8 cellular contexts compared by ENCODE assay signal in genomic region chr15:28094732-28095521, GRCh38. TPM values are rescaled to one million over a fixed set of nuclear protein-coding genes. Genes with fewer than 3 reads are reported as not detected.
DNase-seq lines count a peak whose midpoint lies in the region; ATAC-seq and TF ChIP-seq lines count a peak whose summit lies in the region.

No MANE protein-coding gene starts in this region.

- H3K9me3 ChIP-seq in lung (ENCODE audit: control insufficient read depth in 2 of 2, insufficient read depth in 1 of 2, low read length in 1 of 2) (no peaks in the 10 kb centered on the region), transverse colon (peaks cover 11 to 15% of the 10 kb centered on the region in 2 donors)

- H3K4me3 ChIP-seq in choroid plexus epithelial cell (ENCODE audit: low read depth, low read length), result peak overlapping the region; percentile 54
- peak overlapping the region; percentile 28 for H3K4me3 ChIP-seq in lung
- peak overlapping the region; percentile 11 to 56 (median 32) for H3K4me3 ChIP-seq in transverse colon

- TF ChIP-seq CTCF in choroid plexus epithelial cell (conservative IDR thresholded peaks at IDR 0.05; ENCODE audit: low read depth, low read length) (no peak), lung (IDR thresholded peaks at IDR 0.05; ENCODE audit: control extremely low read depth, extremely low read depth) (no peak), transverse colon (IDR thresholded peaks at IDR 0.05) (no peak)

- H3K27ac Mint-ChIP-seq in stimulated activated naive CD8-positive, alpha-beta T cell treated with anti-CD3 and anti-CD28 coated beads, Interleukin-15, Interleukin-2, amounts not matched to agents 100 ng/mL and 50 ng/mL, for 24 hours, result no peak overlapping the region

- H3K27ac ChIP-seq in lung (ENCODE audit: low read depth in 1 of 2, low read length in 1 of 2), result peak overlapping the region; percentile 29 to 94
- H3K27ac ChIP-seq in transverse colon, result peak overlapping the region; percentile 78 to 86 (median 80)

- TF ChIP-seq EP300 in transverse colon (IDR thresholded peaks at IDR 0.05; ENCODE audit: low read depth), result no peak

- H3K4me3 Mint-ChIP-seq in stimulated activated naive CD8-positive, alpha-beta T cell treated with anti-CD3 and anti-CD28 coated beads, Interleukin-15, Interleukin-2, amounts not matched to agents 100 ng/mL and 50 ng/mL, for 24 hours, result peak overlapping the region; percentile 80

- 3 to 4% methylated on average over 51 to 76 of the region's 76 CpGs for WGBS in lung, 2 donors
- 3 to 4% methylated on average over 14 to 39 of the region's 76 CpGs for whole genome bisulfite sequencing in transverse colon (ENCODE audit: low coverage in 1 of 2), 2 donors

- peaks cover 15% of the 10 kb centered on the region for H3K9me3 Mint-ChIP-seq in stimulated activated naive CD8-positive, alpha-beta T cell treated with anti-CD3 and anti-CD28 coated beads, Interleukin-15, Interleukin-2, amounts not matched to agents 100 ng/mL and 50 ng/mL, for 24 hours

- peaks cover 76% of the 10 kb centered on the region for H3K27me3 Mint-ChIP-seq in stimulated activated naive CD8-positive, alpha-beta T cell treated with anti-CD3 and anti-CD28 coated beads, Interleukin-15, Interleukin-2, amounts not matched to agents 100 ng/mL and 50 ng/mL, for 24 hours

- H3K4me1 ChIP-seq in lung (ENCODE audit: control insufficient read depth in 2 of 2, insufficient read depth in 2 of 2, low read length in 2 of 2), result peaks cover 0 to 22% of the 10 kb centered on the region in 2 donors
- H3K4me1 ChIP-seq in transverse colon, result peaks cover 11 to 46% (median 40%) of the 10 kb centered on the region in 4 donors

- intact Hi-C loops in transverse colon (cut with DNase I; ENCODE audit: low total_unique reads), result no loop called here

- peak; percentile 78 for TF ChIP-seq POLR2A in transverse colon (IDR thresholded peaks at IDR 0.05)

- DNase-seq in stimulated activated naive CD8-positive, alpha-beta T cell treated with anti-CD3 and anti-CD28 coated beads, Interleukin-15, Interleukin-2, amounts not matched to agents 100 U/mL and 50 U/mL, for 24 hours, result no peak
- DNase-seq in choroid plexus epithelial cell (ENCODE audit: low read depth), result no peak
- peak; percentile 81 for DNase-seq in lung (ENCODE audit: low spot score)
- peak; percentile 92 for DNase-seq in transverse colon
- no peak for DNase-seq in NCI-H1694 treated with DMSO at 0.1 percent for 48 hours (lab: John Stamatoyannopoulos, UW)
- DNase-seq in NCI-H345 (lab: John Stamatoyannopoulos, UW), result no peak
- DNase-seq in Ammon's horn (ENCODE audit: low spot score), result no peak

- H3K36me3 Mint-ChIP-seq in stimulated activated naive CD8-positive, alpha-beta T cell treated with anti-CD3 and anti-CD28 coated beads, Interleukin-15, Interleukin-2, amounts not matched to agents 100 ng/mL and 50 ng/mL, for 24 hours (ENCODE audit: low read depth), result peaks cover 5% of the 10 kb centered on the region

- no peaks in the 10 kb centered on the region for H3K27me3 ChIP-seq in lung (ENCODE audit: control insufficient read depth, insufficient read depth)
- H3K27me3 ChIP-seq in transverse colon, result peaks cover 85% of the 10 kb centered on the region

- H3K4me1 Mint-ChIP-seq in stimulated activated naive CD8-positive, alpha-beta T cell treated with anti-CD3 and anti-CD28 coated beads, Interleukin-15, Interleukin-2, amounts not matched to agents 100 ng/mL and 50 ng/mL, for 24 hours (ENCODE audit: low read depth), result peaks cover 27% of the 10 kb centered on the region

- no peak for ATAC-seq in stimulated activated naive CD8-positive, alpha-beta T cell treated with anti-CD3 and anti-CD28 coated beads, Interleukin-15, Interleukin-2, amounts not matched to agents 100 U/mL and 50 U/mL, for 24 hours
- peak; percentile 70 for ATAC-seq in lung (ENCODE audit: insufficient read depth, low FRiP score)

- H3K36me3 ChIP-seq in lung (ENCODE audit: control insufficient read depth in 2 of 2, insufficient read depth in 2 of 2, low read length in 2 of 2) (no peaks in the 10 kb centered on the region), transverse colon (no peaks in the 10 kb centered on the region)

- in situ Hi-C loops in transverse colon (cut with MboI; ENCODE audit: low pct_ligation_motif_present in 1 of 4, low pct_unique_long_range_greater_than_20kb in 1 of 4, low sequenced_read_pairs in 3 of 4), result no loop called here

RNA-seq across cellular contexts. Expression of gene OCA2, which starts 4.2 kb away (rescaled TPM):
- total RNA-seq in lung, result 10 to 100 TPM in 1 of 2 donors, 1 to 10 TPM in 1; 3.9 to 23.0 TPM
- under 1 TPM; 0.49 to 0.71 TPM for polyA plus RNA-seq in lung
- total RNA-seq in transverse colon, result 1 to 10 TPM in 2 of 4 donors, not detected in 2; 1.4 to 1.9 TPM

Comparison
In these comparisons a context has a peak if more than half of its experiments do, and no peak if none do; other contexts are left out.
1. DNase-seq: peak in lung (single experiment) and transverse colon (single experiment); none in stimulated activated naive CD8-positive, alpha-beta T cell treated with anti-CD3 and anti-CD28 coated beads, Interleukin-15, Interleukin-2, amounts not matched to agents 100 U/mL and 50 U/mL, for 24 hours (single experiment), choroid plexus epithelial cell (single experiment), NCI-H1694 treated with DMSO at 0.1 percent for 48 hours (single experiment), NCI-H345 (single experiment) and Ammon's horn (single experiment).
2. Peak in every context shown above with its lines, with median percentiles within 50 percentile points of each other: H3K4me3 ChIP-seq.